In genomic region chr18:40949138-40949949, GRCh38 we compare ENCODE assay signal across 23 cellular contexts.
A peak's percentile ranks its signal among the peaks of the same experiment; 100 is the strongest.
DNase-seq lines count a peak whose midpoint lies in the region; ATAC-seq and TF ChIP-seq lines count a peak whose summit lies in the region.
"Had no signal": no experiment of that assay in that cellular context is flagged by ENCODE, and none has a peak within 500 bp of the region (broad histone marks: within the 10 kb centered on the region; RNA-seq: fewer than 3 reads in every experiment).

No MANE protein-coding gene starts in this region.

- DNase-seq in DMS153 (lab: John Stamatoyannopoulos, UW) (peak; percentile 36), DMS153 treated with DMSO at 0.1 percent for 48 hours (lab: John Stamatoyannopoulos, UW; ENCODE audit: unreplicated experiment) (no peak), NCI-H146 treated with DMSO at 0.1 percent for 48 hours (lab: John Stamatoyannopoulos, UW; ENCODE audit: unreplicated experiment) (peak; percentile 97), SJCRH30 (peak; percentile 78 to 91), heart right ventricle (no peak), mucosa of descending colon (no peak)
- DNase-seq: activated naive CD8-positive, alpha-beta T cell treated with anti-CD3 and anti-CD28 coated beads for 36 hours; Calu3; GF-D8; kidney glomerular epithelial cell; MG63; NCI-H226; stimulated activated naive CD4-positive, alpha-beta T cell treated with Interleukin-2 at 50 U/mL for 16 hours had no signal

- TF ChIP-seq CTCF in nephron (IDR thresholded peaks at IDR 0.05; ENCODE audit: unreplicated experiment in 3 of 3) (no peak), heart right ventricle (IDR thresholded peaks at IDR 0.05) (no peak), mucosa of descending colon (IDR thresholded peaks at IDR 0.05) (no peak)

- H3K27me3 Mint-ChIP-seq in nephron (ENCODE audit: low read depth): no peaks in the 10 kb centered on the region
- H3K27me3 Mint-ChIP-seq: activated naive CD8-positive, alpha-beta T cell treated with anti-CD3 and anti-CD28 coated beads for 36 hours; B cell; brain had no signal

- H3K4me1 ChIP-seq in SJCRH30 (peaks cover 17% of the 10 kb centered on the region), heart right ventricle (no peaks in the 10 kb centered on the region), mucosa of descending colon (ENCODE audit: low read depth) (no peaks in the 10 kb centered on the region)
- H3K4me1 ChIP-seq: right atrium auricular region, SJSA1, tibial nerve had no signal

- intact Hi-C loops in heart right ventricle (cut with DNase I) (no loop called here), mucosa of descending colon (cut with DNase I, micrococcal nuclease) (no loop called here)

- WGBS in heart right ventricle, 2 donors: 88 to 92% methylated on average over 10 of the region's 10 CpGs

- peak overlapping the region; percentile 41 for H3K4me3 ChIP-seq in SJCRH30
- H3K4me3 ChIP-seq in heart right ventricle: no peak overlapping the region
- no peak overlapping the region for H3K4me3 ChIP-seq in mucosa of descending colon
- H3K4me3 ChIP-seq: MG63, right atrium auricular region, SJSA1, tibial nerve had no signal

- H3K4me3 Mint-ChIP-seq in nephron: no peak overlapping the region
- H3K4me3 Mint-ChIP-seq: activated naive CD8-positive, alpha-beta T cell treated with anti-CD3 and anti-CD28 coated beads for 36 hours; B cell; brain had no signal

- peak overlapping the region; percentile 88 for H3K27ac ChIP-seq in SJCRH30
- H3K27ac ChIP-seq in heart right ventricle: no peak overlapping the region
- H3K27ac ChIP-seq: 22Rv1, neutrophil, right atrium auricular region, SJSA1, tibial nerve had no signal

- H3K9me3 Mint-ChIP-seq in nephron: peaks cover 4% of the 10 kb centered on the region

- no peaks in the 10 kb centered on the region for H3K9me3 ChIP-seq in SJCRH30 (replicated peaks)
- peaks cover 0 to 11% (median 0%) of the 10 kb centered on the region in 11 donors for H3K9me3 ChIP-seq in heart right ventricle
- no peaks in the 10 kb centered on the region for H3K9me3 ChIP-seq in mucosa of descending colon
- H3K9me3 ChIP-seq: MG63, neutrophil, right atrium auricular region, SJSA1, tibial nerve had no signal

- H3K27me3 ChIP-seq in SJCRH30 (no peaks in the 10 kb centered on the region), heart right ventricle (no peaks in the 10 kb centered on the region)
- H3K27me3 ChIP-seq: MG63, neutrophil, right atrium auricular region, SJSA1, tibial nerve had no signal

- ATAC-seq in HG03159 (IDR thresholded peaks at IDR 0.05; ENCODE audit: unreplicated experiment): no peak
- ATAC-seq in heart right ventricle: no peak
- ATAC-seq in mucosa of descending colon: no peak
- ATAC-seq: activated CD4-positive, CD25-positive, alpha-beta regulatory T cell treated with anti-CD3 and anti-CD28 coated beads, Interleukin-2, amount 50 U/mL, for 24 hours had no signal

- peak overlapping the region; percentile 11 to 26 (median 25) for H3K27ac Mint-ChIP-seq in nephron
- H3K27ac Mint-ChIP-seq: activated naive CD8-positive, alpha-beta T cell treated with anti-CD3 and anti-CD28 coated beads for 36 hours; B cell had no signal

- H3K4me1 Mint-ChIP-seq in nephron: peaks cover 34% of the 10 kb centered on the region
- H3K4me1 Mint-ChIP-seq: activated naive CD8-positive, alpha-beta T cell treated with anti-CD3 and anti-CD28 coated beads for 36 hours; B cell had no signal

- H3K36me3 ChIP-seq in SJCRH30 (no peaks in the 10 kb centered on the region), heart right ventricle (no peaks in the 10 kb centered on the region), mucosa of descending colon (ENCODE audit: low read depth) (no peaks in the 10 kb centered on the region)
- H3K36me3 ChIP-seq: MG63, neutrophil, right atrium auricular region, SJSA1, tibial nerve had no signal

- no peaks in the 10 kb centered on the region for H3K36me3 Mint-ChIP-seq in nephron (ENCODE audit: low read depth)
- H3K36me3 Mint-ChIP-seq: activated naive CD8-positive, alpha-beta T cell treated with anti-CD3 and anti-CD28 coated beads for 36 hours; brain had no signal

Comparison
In these comparisons a context has a peak if more than half of its experiments do, and no peak if none do; other contexts are left out.
1. DNase-seq: peak in DMS153 (single experiment), NCI-H146 treated with DMSO at 0.1 percent for 48 hours (single experiment) and SJCRH30 (2 of 2); none in DMS153 treated with DMSO at 0.1 percent for 48 hours (single experiment), heart right ventricle (0 of 2) and mucosa of descending colon (0 of 3).